Comparison of ENCODE assay signal across 7 cellular contexts in genomic region chr14:89701079-89702043, GRCh38.
A peak's percentile ranks its signal among the peaks of the same experiment; 100 is the strongest.
DNase-seq lines count a peak whose midpoint lies in the region; ATAC-seq lines count a peak whose summit lies in the region.

No MANE protein-coding gene starts in this region.

- ATAC-seq in GM18520 (IDR thresholded peaks at IDR 0.05; ENCODE audit: unreplicated experiment) (peak; percentile 75), HG03045 (IDR thresholded peaks at IDR 0.05; ENCODE audit: unreplicated experiment) (peak; percentile 86), left lobe of liver (peak; percentile 98)

- peak; percentile 73 for DNase-seq in NCI-H2227 treated with DMSO at 0.1 percent for 48 hours (lab: John Stamatoyannopoulos, UW)
- DNase-seq in activated CD4-positive, alpha-beta T cell treated with anti-CD3 and anti-CD28 coated beads for 48 hours = peak; percentile 90
- peak; percentile 21 for DNase-seq in cortex of kidney (lab: John Stamatoyannopoulos, UW)
- peak; percentile 87 for DNase-seq in left lobe of liver (ENCODE audit: low spot score)
- DNase-seq in stimulated activated CD4-positive, alpha-beta T cell treated with anti-CD3 and anti-CD28 coated beads, Interleukin-2, amount 100 ng/mL, for 24 hours = peak; percentile 85 to 90

Comparison
In these comparisons a context has a peak if more than half of its experiments do, and no peak if none do; other contexts are left out.
1. Peak in every context shown above with its lines: DNase-seq and ATAC-seq.
2. DNase-seq: peak in every context shown above with its lines; median percentile 90 in activated CD4-positive, alpha-beta T cell treated with anti-CD3 and anti-CD28 coated beads for 48 hours; 88 in stimulated activated CD4-positive, alpha-beta T cell treated with anti-CD3 and anti-CD28 coated beads, Interleukin-2, amount 100 ng/mL, for 24 hours; 87 in left lobe of liver; 73 in NCI-H2227 treated with DMSO at 0.1 percent for 48 hours; 21 in cortex of kidney.